8 cellular contexts compared by ENCODE assay signal in genomic region chr5:180291234-180291940, GRCh38. TPM values are rescaled to one million over a fixed set of nuclear protein-coding genes. Genes with fewer than 3 reads are reported as not detected.
DNase-seq lines count a peak whose midpoint lies in the region; ATAC-seq, FAIRE-seq and TF ChIP-seq lines count a peak whose summit lies in the region.

No MANE protein-coding gene starts in this region.

- H3K36me3 ChIP-seq in CD4-positive, alpha-beta memory T cell (ENCODE audit: insufficient read depth, low read length) = no peaks in the 10 kb centered on the region
- H3K36me3 ChIP-seq in SK-N-SH (replicated peaks in 1 of 2; ENCODE audit: control insufficient read depth in 1 of 2, insufficient read depth in 2 of 2, low read length in 1 of 2) (peaks cover 4 to 5% of the 10 kb centered on the region in 2 experiments), endothelial cell of umbilical vein (ENCODE audit: control insufficient read depth in 2 of 2, extremely low read depth in 1 of 2, insufficient read depth in 2 of 2, low read length in 2 of 2) (no peaks in the 10 kb centered on the region), muscle layer of duodenum (ENCODE audit: control insufficient read depth in 1 of 2, insufficient read depth in 2 of 2, low read length in 2 of 2) (peaks cover 0 to 6% of the 10 kb centered on the region in 2 donors)

- no peak for TF ChIP-seq POLR2A in endothelial cell of umbilical vein (IDR thresholded peaks at IDR 0.05; ENCODE audit: low read depth, low read length)

- peaks cover 34% of the 10 kb centered on the region for H3K4me1 ChIP-seq in CD4-positive, alpha-beta memory T cell (ENCODE audit: insufficient read depth, low read length)
- H3K4me1 ChIP-seq in SK-N-SH (ENCODE audit: control insufficient read depth in 1 of 2, insufficient read depth in 2 of 2, low read depth in 1 of 2, low read length in 1 of 2) = peaks cover 0 to 39% of the 10 kb centered on the region in 2 experiments; a peak in 2 of 4 replicates
- peaks cover 6% of the 10 kb centered on the region for H3K4me1 ChIP-seq in endothelial cell of umbilical vein (ENCODE audit: control insufficient read depth, extremely low read depth, insufficient read depth, low read length)
- peaks cover 6 to 20% of the 10 kb centered on the region in 2 donors for H3K4me1 ChIP-seq in muscle layer of duodenum (ENCODE audit: control insufficient read depth in 1 of 2, insufficient read depth in 2 of 2, low read length in 2 of 2)

- H3K9ac ChIP-seq in SK-N-SH (peak overlapping the region; percentile 68), endothelial cell of umbilical vein (replicated peaks; ENCODE audit: extremely low read depth, insufficient read depth, low read length) (peak overlapping the region; percentile 68)

- intact Hi-C loops in CD4-positive, alpha-beta memory T cell (cut with micrococcal nuclease) = loop anchor here (5.0 kb wide), 1 partner anchor 484 kb away; the partner anchor contains the start of gene MGAT4B
- intact Hi-C loops in endothelial cell of umbilical vein (cut with micrococcal nuclease) = loop anchor here (10.0 kb wide), 1 partner anchor 353 kb away; the partner anchor contains the start of gene FLT4

- no peak for FAIRE-seq in endothelial cell of umbilical vein (lab: Jason Lieb, UNC)

- H3K4me2 ChIP-seq in SK-N-SH (peak overlapping the region; percentile 91), endothelial cell of umbilical vein (ENCODE audit: insufficient read depth, low read length) (peak overlapping the region; percentile 67)

- no TSS peak for BruUV-seq in endothelial cell of umbilical vein (replicated peaks; lab: Mats Ljungman, UMichigan)

- dilution Hi-C loops in endothelial cell of umbilical vein (cut with MboI; ENCODE audit: extremely low pct_ligation_motif_present, low sequenced_read_pairs) = no loop called here

- H3K27me3 Mint-ChIP-seq in CD4-positive, alpha-beta memory T cell = no peaks in the 10 kb centered on the region

- H3F3A ChIP-seq in SK-N-SH (replicated peaks; ENCODE audit: insufficient read depth) = peaks cover 3% of the 10 kb centered on the region

- H3K4me3 Mint-ChIP-seq in CD4-positive, alpha-beta memory T cell = peak overlapping the region; percentile 80 to 92 (median 90)

- H3K9me3 ChIP-seq in CD4-positive, alpha-beta memory T cell (ENCODE audit: control insufficient read depth in 1 of 2, low read length in 2 of 2) = no peaks in the 10 kb centered on the region
- H3K9me3 ChIP-seq in SK-N-SH (no peaks in the 10 kb centered on the region), endothelial cell of umbilical vein (replicated peaks; ENCODE audit: control insufficient read depth, insufficient read depth, low read length) (no peaks in the 10 kb centered on the region), muscle layer of duodenum (ENCODE audit: control insufficient read depth in 1 of 2, low read length in 2 of 2) (no peaks in the 10 kb centered on the region)

- peaks cover 32 to 68% (median 46%) of the 10 kb centered on the region in 4 donors for H3K4me1 Mint-ChIP-seq in CD4-positive, alpha-beta memory T cell

- ATAC-seq in GM18909 (IDR thresholded peaks at IDR 0.05; ENCODE audit: poor library complexity, unreplicated experiment) = peak; percentile 33
- peak; percentile 25 for ATAC-seq in HG03066 (IDR thresholded peaks at IDR 0.05; ENCODE audit: low read depth, unreplicated experiment)

- H3K36me3 Mint-ChIP-seq in CD4-positive, alpha-beta memory T cell = peaks cover 14 to 23% of the 10 kb centered on the region in 2 donors

- H3K4me3 ChIP-seq in CD4-positive, alpha-beta memory T cell (ENCODE audit: low read length in 2 of 2) = peak overlapping the region in 1 of 2 donors; percentile 40
- H3K4me3 ChIP-seq in SK-N-SH (ENCODE audit: low read depth in 2 of 2, low read length in 1 of 2) = peak overlapping the region; percentile 80 to 92
- H3K4me3 ChIP-seq in endothelial cell of umbilical vein (replicated peaks in 1 of 3; ENCODE audit: insufficient read depth in 1 of 3, low read depth in 1 of 3, low read length in 3 of 3) = peak overlapping the region; percentile 67 to 88 (median 69)
- H3K4me3 ChIP-seq in muscle layer of duodenum (ENCODE audit: low read depth in 1 of 2, low read length in 2 of 2) = peak overlapping the region; percentile 55 to 73

- H3K9me2 ChIP-seq in SK-N-SH = no peaks in the 10 kb centered on the region

- H4K20me1 ChIP-seq in SK-N-SH (ENCODE audit: insufficient read depth) = peaks cover 12% of the 10 kb centered on the region
- H4K20me1 ChIP-seq in endothelial cell of umbilical vein (replicated peaks; ENCODE audit: control insufficient read depth, extremely low read depth, insufficient read depth, low read length) = peaks cover 2% of the 10 kb centered on the region

- 0 out of 2 replicates have a peak, but pooled peaks have one; percentile 15 for TF ChIP-seq CTCF in SK-N-SH (IDR thresholded peaks at IDR 0.05)
- TF ChIP-seq CTCF in endothelial cell of umbilical vein (IDR thresholded peaks at IDR 0.05; ENCODE audit: extremely low read depth in 1 of 2, insufficient read depth in 1 of 2, low read depth in 1 of 2, low read length in 2 of 2) = peak in 1 of 2 donors; percentile 13

- WGBS in SK-N-SH (ENCODE audit: low lambda C conversion rate) = 2% methylated on average over 19 of the region's 68 CpGs

- TF ChIP-seq RAD21 in SK-N-SH (IDR thresholded peaks at IDR 0.05; ENCODE audit: low read length) = no peak

- H3K79me2 ChIP-seq in SK-N-SH (ENCODE audit: insufficient read depth) = peaks cover 58% of the 10 kb centered on the region
- peaks cover 24% of the 10 kb centered on the region for H3K79me2 ChIP-seq in endothelial cell of umbilical vein (ENCODE audit: control insufficient read depth, insufficient read depth, low read length)

- POLR2A ChIA-PET in CD4-positive, alpha-beta memory T cell (lab: Charles Lee; ENCODE audit: partially characterized antibody) = interaction anchor here (0.6 to 3.4 kb wide), 3 partner anchors 24 to 37 kb away, joined by 3 to 25 read pairs (median 15); no protein-coding TSS in a partner anchor
- POLR2A ChIA-PET in SK-N-SH (lab: Yijun Ruan, JAX) = no interaction called here
- POLR2A ChIA-PET in endothelial cell of umbilical vein (lab: Charles Lee) = interaction anchor here (0.6 kb wide), 1 partner anchor 215 kb away, joined by 3 read pairs; no protein-coding TSS in a partner anchor

- CTCF ChIA-PET in CD4-positive, alpha-beta memory T cell (lab: Charles Lee; ENCODE audit: partially characterized antibody) = interaction anchor here (1.0 to 7.3 kb wide), 7 partner anchors 9 to 37 kb away, joined by 4 to 130 read pairs (median 5); no protein-coding TSS in a partner anchor
- CTCF ChIA-PET in SK-N-SH (lab: Yijun Ruan, JAX) (interaction anchor here (0.9 to 7.6 kb wide), 7 partner anchors 8 to 181 kb away, joined by 3 to 171 read pairs (median 16); no protein-coding TSS in a partner anchor), endothelial cell of umbilical vein (lab: Charles Lee) (interaction anchor here (0.7 to 5.2 kb wide), 8 partner anchors 23 to 315 kb away, joined by 3 to 69 read pairs (median 8); partner anchors contain the start of genes GFPT2 and RASGEF1C)

- H3K27ac ChIP-seq in CD4-positive, alpha-beta memory T cell (ENCODE audit: low read depth, low read length) = peak overlapping the region; percentile 50
- H3K27ac ChIP-seq in SK-N-SH (ENCODE audit: low read depth in 2 of 2, low read length in 1 of 2) = peak overlapping the region in 1 of 2 experiments; percentile 50; a peak in 1 of 4 replicates
- H3K27ac ChIP-seq in endothelial cell of umbilical vein (ENCODE audit: insufficient read depth, low read depth, low read length) = no peak overlapping the region
- H3K27ac ChIP-seq in muscle layer of duodenum (ENCODE audit: low read length) = no peak overlapping the region

- TF ChIP-seq EP300 in SK-N-SH (IDR thresholded peaks at IDR 0.05; ENCODE audit: borderline replicate concordance in 1 of 2, low read depth in 1 of 2, low read length in 1 of 2) = no peak

- H2AFZ ChIP-seq in SK-N-SH (ENCODE audit: low read depth) = no peak overlapping the region
- H2AFZ ChIP-seq in endothelial cell of umbilical vein (ENCODE audit: low read depth, low read length) = peak overlapping the region; percentile 74

- peak overlapping the region in 6 of 7 donors; percentile 81 to 95 (median 91) for H3K27ac Mint-ChIP-seq in CD4-positive, alpha-beta memory T cell

- H3K9me1 ChIP-seq in endothelial cell of umbilical vein (replicated peaks; ENCODE audit: control insufficient read depth, extremely low read depth, insufficient read depth, low read length) = no peaks in the 10 kb centered on the region

- no peaks in the 10 kb centered on the region for H3K9me3 Mint-ChIP-seq in CD4-positive, alpha-beta memory T cell

- H3K27me3 ChIP-seq in CD4-positive, alpha-beta memory T cell (ENCODE audit: insufficient read depth, low read length) = no peaks in the 10 kb centered on the region
- H3K27me3 ChIP-seq in SK-N-SH (ENCODE audit: insufficient read depth) (no peaks in the 10 kb centered on the region), endothelial cell of umbilical vein (ENCODE audit: control insufficient read depth in 2 of 2, insufficient read depth in 2 of 2, low read length in 2 of 2) (no peaks in the 10 kb centered on the region), muscle layer of duodenum (ENCODE audit: low read depth, low read length) (no peaks in the 10 kb centered on the region)

- DNase-seq in CD4-positive, alpha-beta memory T cell = no peak
- DNase-seq in SK-N-SH (no peak), endothelial cell of umbilical vein (ENCODE audit: low read depth, low spot score) (peak; percentile 23), GDM1 (lab: John Stamatoyannopoulos, UW) (no peak), D341Med (ENCODE audit: low spot score) (no peak)

TF ChIP-seq in SK-N-SH, 30 proteins besides CTCF, POLR2A, EP300 and RAD21 (continues in another document):
- TF ChIP-seq SIN3A (IDR thresholded peaks at IDR 0.05; ENCODE audit: borderline replicate concordance, low read depth, low read length) (peak; percentile 29; the same call in 1 of the 2 replicates), NRF1 (IDR thresholded peaks at IDR 0.05; ENCODE audit: low read depth, low read length) (no peak)

TF ChIP-seq in endothelial cell of umbilical vein, 7 proteins besides CTCF, POLR2A, EP300 and RAD21 (continues in another document):
- no peak for TF ChIP-seq POLR2AphosphoS5 (IDR thresholded peaks at IDR 0.05; ENCODE audit: insufficient read depth, low read depth, low read length)

RNA-seq across cellular contexts. Expression of gene MAPK9, which starts 0.5 kb away (rescaled TPM):
- total RNA-seq in CD4-positive, alpha-beta memory T cell = 10 to 100 TPM; 39.1 TPM
- polyA plus RNA-seq in CD4-positive, alpha-beta memory T cell = 10 to 100 TPM; 21.8 to 31.1 TPM
- 23.9 and 26.2 TPM in 2 replicates for polyA plus RNA-seq in SK-N-SH (2012; rRNA removed)
- 30.9 and 34.3 TPM in 2 replicates for polyA plus RNA-seq in SK-N-SH (2012; cell fraction: cytosol; rRNA removed)
- polyA plus RNA-seq in SK-N-SH (2012; cell fraction: nucleus; rRNA removed) = 19.0 and 25.9 TPM in 2 replicates
- 34.8 and 38.0 TPM in 2 replicates for total RNA-seq in endothelial cell of umbilical vein
- 16.3 and 24.6 TPM in 2 replicates for polyA plus RNA-seq in endothelial cell of umbilical vein
- polyA plus RNA-seq in endothelial cell of umbilical vein (2011; cell fraction: cytosol; rRNA removed) = 24.8 and 26.0 TPM in 2 replicates
- 23.6 and 29.6 TPM in 2 replicates for polyA plus RNA-seq in endothelial cell of umbilical vein (2011; cell fraction: nucleus; rRNA removed)
- 24.6 and 26.0 TPM in 2 replicates for polyA plus RNA-seq in endothelial cell of umbilical vein (2012)
- 52.6 and 60.9 TPM in 2 replicates for polyA minus RNA-seq in endothelial cell of umbilical vein
- 38.9 TPM for polyA minus RNA-seq in endothelial cell of umbilical vein (2011; cell fraction: cytosol; rRNA and poly(A)+ RNA removed)
- 19.1 and 27.2 TPM in 2 replicates for polyA minus RNA-seq in endothelial cell of umbilical vein (2011; cell fraction: nucleus; rRNA and poly(A)+ RNA removed)
